ENCODE assay signal across 8 cellular contexts in genomic region chr3:159766563-159767185, GRCh38.
DNase-seq lines count a peak whose midpoint lies in the region; ATAC-seq and TF ChIP-seq lines count a peak whose summit lies in the region.

No MANE protein-coding gene starts in this region.

- H3K4me1 ChIP-seq in OCI-LY1 (ENCODE audit: insufficient read depth, low read length, severe bottlenecking) = peaks cover 20% of the 10 kb centered on the region

- H3K9me3 ChIP-seq in OCI-LY1 (ENCODE audit: low read length) = no peaks in the 10 kb centered on the region

- no peak for ATAC-seq in omental fat pad (ENCODE audit: low FRiP score)
- ATAC-seq in HG03108 (IDR thresholded peaks at IDR 0.05; ENCODE audit: unreplicated experiment) = no peak

- H2AFZ ChIP-seq in OCI-LY1 (ENCODE audit: low read length) = no peak overlapping the region

- no peak overlapping the region for H3K4me3 ChIP-seq in OCI-LY1 (ENCODE audit: low read depth, low read length, poor library complexity, severe bottlenecking)
- peak overlapping the region; percentile 70 for H3K4me3 ChIP-seq in fibroblast of the aortic adventitia (ENCODE audit: low read depth, low read length)

- no peak overlapping the region for H3K27ac ChIP-seq in OCI-LY1 (ENCODE audit: low read depth, low read length, poor library complexity, severe bottlenecking)

- no peaks in the 10 kb centered on the region for H4K20me1 ChIP-seq in OCI-LY1 (ENCODE audit: insufficient read depth, low read length)

- H3K36me3 ChIP-seq in OCI-LY1 (ENCODE audit: insufficient read depth, low read length) = no peaks in the 10 kb centered on the region

- H3K27me3 ChIP-seq in OCI-LY1 (ENCODE audit: insufficient read depth, low read length) = no peaks in the 10 kb centered on the region; the same call in 1 of the 2 replicates

- no peak overlapping the region for H3K9ac ChIP-seq in OCI-LY1 (ENCODE audit: low read length)

- no peaks in the 10 kb centered on the region for H3F3A ChIP-seq in OCI-LY1 (ENCODE audit: insufficient read depth, low read length)

- H3K79me2 ChIP-seq in OCI-LY1 (ENCODE audit: insufficient read depth, low read length) = no peaks in the 10 kb centered on the region

- DNase-seq in NCI-H2171 treated with DMSO at 0.1 percent for 48 hours (lab: John Stamatoyannopoulos, UW) (peak; percentile 44), NCI-H2171 (lab: John Stamatoyannopoulos, UW) (no peak), fibroblast of the aortic adventitia (ENCODE audit: low read depth) (peak; percentile 54), stromal cell of bone marrow (ENCODE audit: low read depth) (peak; percentile 29), omental fat pad (ENCODE audit: low spot score) (no peak), CD1c-positive myeloid dendritic cell (ENCODE audit: extremely low spot score) (no peak)

- H3K4me2 ChIP-seq in OCI-LY1 (ENCODE audit: low read length) = no peak overlapping the region

- TF ChIP-seq CTCF in OCI-LY1 (IDR thresholded peaks at IDR 0.05; ENCODE audit: low read length) (peak; percentile 29; the same call in 1 of the 2 replicates), fibroblast of the aortic adventitia (IDR thresholded peaks at IDR 0.05; ENCODE audit: insufficient read depth, low read length) (peak; percentile 73), omental fat pad (IDR thresholded peaks at IDR 0.05) (no peak)

- H3K9me2 ChIP-seq in OCI-LY1 (ENCODE audit: low read depth, low read length) = no peaks in the 10 kb centered on the region

Comparison
In these comparisons a context has a peak if more than half of its experiments do, and no peak if none do; other contexts are left out.
1. DNase-seq: peak in NCI-H2171 treated with DMSO at 0.1 percent for 48 hours (single experiment), fibroblast of the aortic adventitia (single experiment) and stromal cell of bone marrow (single experiment); none in NCI-H2171 (single experiment), omental fat pad (single experiment) and CD1c-positive myeloid dendritic cell (single experiment).
2. CTCF ChIP-seq: peak in OCI-LY1 (single experiment) and fibroblast of the aortic adventitia (single experiment); none in omental fat pad (0 of 3).